In genomic region chr4:83599183-83599582, GRCh38 we compare ENCODE assay signal across 8 cellular contexts.
DNase-seq lines count a peak whose midpoint lies in the region; ATAC-seq and TF ChIP-seq lines count a peak whose summit lies in the region.

No MANE protein-coding gene starts in this region.

- CTCF ChIA-PET in activated CD8-positive, alpha-beta T cell treated with anti-CD3 and anti-CD28 coated beads for 36 hours (lab: Charles Lee), result no interaction called here

- H3K4me1 Mint-ChIP-seq in activated CD8-positive, alpha-beta T cell treated with anti-CD3 and anti-CD28 coated beads for 36 hours (ENCODE audit: low read depth), result no peaks in the 10 kb centered on the region
- no peaks in the 10 kb centered on the region for H3K4me1 Mint-ChIP-seq in stimulated activated effector memory CD8-positive, alpha-beta T cell treated with anti-CD3 and anti-CD28 coated beads, Interleukin-12 subunit alpha, Interleukin-12 subunit beta, amount 100 ng/mL, for 72 hours

- intact Hi-C loops in activated CD8-positive, alpha-beta T cell treated with anti-CD3 and anti-CD28 coated beads for 36 hours (cut with micrococcal nuclease), result no loop called here

- H3K36me3 Mint-ChIP-seq in activated CD8-positive, alpha-beta T cell treated with anti-CD3 and anti-CD28 coated beads for 36 hours (ENCODE audit: low read depth), result no peaks in the 10 kb centered on the region
- peaks cover 11% of the 10 kb centered on the region for H3K36me3 Mint-ChIP-seq in stimulated activated effector memory CD8-positive, alpha-beta T cell treated with anti-CD3 and anti-CD28 coated beads, Interleukin-12 subunit alpha, Interleukin-12 subunit beta, amount 100 ng/mL, for 72 hours

- TF ChIP-seq CTCF in activated CD8-positive, alpha-beta T cell treated with anti-CD3 and anti-CD28 coated beads for 36 hours (IDR thresholded peaks at IDR 0.05), result no peak

- DNase-seq in SKM-1 treated with dmso at 0.1 percent for 144 hours (lab: John Stamatoyannopoulos, UW; ENCODE audit: unreplicated experiment) (peak; percentile 14), SKM-1 (lab: John Stamatoyannopoulos, UW; ENCODE audit: unreplicated experiment) (no peak), NCI-H524 treated with DMSO at 0.1 percent for 48 hours (lab: John Stamatoyannopoulos, UW) (no peak), D341Med (ENCODE audit: low spot score) (no peak), 8988T (no peak)
- DNase-seq in activated CD8-positive, alpha-beta T cell treated with anti-CD3 and anti-CD28 coated beads for 36 hours, result no peak
- DNase-seq in stimulated activated effector memory CD8-positive, alpha-beta T cell treated with anti-CD3 and anti-CD28 coated beads, Interleukin-12 subunit alpha, Interleukin-12 subunit beta, amount 100 ng/mL, for 72 hours (ENCODE audit: low spot score in 2 of 2), result no peak

- no peak overlapping the region for H3K4me3 Mint-ChIP-seq in activated CD8-positive, alpha-beta T cell treated with anti-CD3 and anti-CD28 coated beads for 36 hours
- no peak overlapping the region for H3K4me3 Mint-ChIP-seq in stimulated activated effector memory CD8-positive, alpha-beta T cell treated with anti-CD3 and anti-CD28 coated beads, Interleukin-12 subunit alpha, Interleukin-12 subunit beta, amount 100 ng/mL, for 72 hours

- no peak overlapping the region for H3K27ac Mint-ChIP-seq in activated CD8-positive, alpha-beta T cell treated with anti-CD3 and anti-CD28 coated beads for 36 hours
- no peak overlapping the region for H3K27ac Mint-ChIP-seq in stimulated activated effector memory CD8-positive, alpha-beta T cell treated with anti-CD3 and anti-CD28 coated beads, Interleukin-12 subunit alpha, Interleukin-12 subunit beta, amount 100 ng/mL, for 72 hours

- ATAC-seq in HG03558 (IDR thresholded peaks at IDR 0.05; ENCODE audit: extremely low read depth, unreplicated experiment), result peak; percentile 65
- ATAC-seq in activated CD8-positive, alpha-beta T cell treated with anti-CD3 and anti-CD28 coated beads for 36 hours, result peak; percentile 88
- ATAC-seq in stimulated activated effector memory CD8-positive, alpha-beta T cell treated with anti-CD3 and anti-CD28 coated beads, Interleukin-12 subunit alpha, Interleukin-12 subunit beta, amount 100 ng/mL, for 72 hours, result peak; percentile 48

- no peaks in the 10 kb centered on the region for H3K27me3 Mint-ChIP-seq in activated CD8-positive, alpha-beta T cell treated with anti-CD3 and anti-CD28 coated beads for 36 hours

- POLR2A ChIA-PET in activated CD8-positive, alpha-beta T cell treated with anti-CD3 and anti-CD28 coated beads for 36 hours (lab: Charles Lee), result no interaction called here

- no peaks in the 10 kb centered on the region for H3K9me3 Mint-ChIP-seq in activated CD8-positive, alpha-beta T cell treated with anti-CD3 and anti-CD28 coated beads for 36 hours
- no peaks in the 10 kb centered on the region for H3K9me3 Mint-ChIP-seq in stimulated activated effector memory CD8-positive, alpha-beta T cell treated with anti-CD3 and anti-CD28 coated beads, Interleukin-12 subunit alpha, Interleukin-12 subunit beta, amount 100 ng/mL, for 72 hours
